ENCODE assay signal across 8 cellular contexts in the genomic region with DNA sequence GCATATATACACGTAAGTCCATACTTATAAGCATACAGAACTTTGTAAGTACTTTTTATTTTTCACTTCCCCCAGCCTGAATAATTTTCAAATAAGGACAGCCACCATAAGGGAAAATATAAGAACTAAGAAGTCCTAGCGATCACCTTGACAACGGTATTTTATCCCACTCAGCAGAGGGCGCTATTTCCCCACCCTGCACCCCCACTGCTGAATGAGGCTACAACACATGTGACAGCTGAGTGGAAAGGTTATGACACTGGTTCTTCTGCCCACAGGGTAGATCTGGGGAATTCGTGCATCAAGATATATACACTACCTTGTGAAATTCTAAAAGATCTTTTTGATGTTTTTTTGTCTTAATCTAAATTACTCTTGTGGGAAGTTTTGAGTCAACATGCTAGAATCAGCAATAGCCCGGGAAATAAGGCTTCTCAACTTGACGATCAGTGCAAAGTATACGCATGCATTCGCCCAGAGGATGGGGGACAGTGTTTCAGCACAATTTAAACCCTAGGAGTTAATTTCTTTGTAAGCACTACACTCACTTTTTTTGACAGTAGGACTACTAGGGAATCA.
DNase-seq lines count a peak whose midpoint lies in the region; ATAC-seq and TF ChIP-seq lines count a peak whose summit lies in the region.

No MANE protein-coding gene starts in this region.

- no peaks in the 10 kb centered on the region for H3K27me3 ChIP-seq in Loucy (ENCODE audit: insufficient read depth, low read length, poor library complexity, severe bottlenecking)

- no peak overlapping the region for H3K4me3 ChIP-seq in Loucy (ENCODE audit: low read length, poor library complexity, severe bottlenecking)

- ATAC-seq in GM21737 (IDR thresholded peaks at IDR 0.05; ENCODE audit: unreplicated experiment) = peak; percentile 67
- peak; percentile 37 for ATAC-seq in activated B cell treated with CpG ODN at 0.5 μM for 24 hours (ENCODE audit: low read depth)
- no peak for ATAC-seq in central memory CD8-positive, alpha-beta T cell (replicated peaks; ENCODE audit: extremely low read depth, poor library complexity, severe bottlenecking)

- no peaks in the 10 kb centered on the region for H3K9me2 ChIP-seq in Loucy (replicated peaks; ENCODE audit: low read depth, low read length)

- H3K27ac Mint-ChIP-seq in activated B cell treated with CpG ODN at 0.5 μM for 24 hours = no peak overlapping the region
- no peak overlapping the region for H3K27ac Mint-ChIP-seq in central memory CD8-positive, alpha-beta T cell (ENCODE audit: low read depth)

- TF ChIP-seq CTCF in Loucy (conservative IDR thresholded peaks at IDR 0.05; ENCODE audit: low read length) (peak; percentile 98), activated B cell treated with CpG ODN at 0.5 μM for 24 hours (IDR thresholded peaks at IDR 0.05) (no peak)

- H3K4me3 Mint-ChIP-seq in activated B cell treated with CpG ODN at 0.5 μM for 24 hours = no peak overlapping the region
- no peak overlapping the region for H3K4me3 Mint-ChIP-seq in central memory CD8-positive, alpha-beta T cell

- DNase-seq in ELF-1 (ENCODE audit: low read depth, low spot score) = peak; percentile 63
- DNase-seq in activated B cell treated with CpG ODN at 0.5 μM for 24 hours = peak; percentile 19
- peak; percentile 31 to 41 for DNase-seq in central memory CD8-positive, alpha-beta T cell (ENCODE audit: low spot score in 2 of 2)
- DNase-seq in medulla oblongata (ENCODE audit: extremely low spot score) = peak; percentile 37
- DNase-seq in stimulated activated CD8-positive, alpha-beta memory T cell treated with anti-CD3 and anti-CD28 coated beads, Interleukin-4, amount 100 ng/mL, for 48 hours = peak; percentile 82
- no peak for DNase-seq in COLO829 (ENCODE audit: low spot score)

- intact Hi-C loops in activated B cell treated with CpG ODN at 0.5 μM for 24 hours (cut with micrococcal nuclease) = loop anchor here (1.0 kb wide), 3 partner anchors 153 to 401 kb away; no protein-coding TSS in a partner anchor

- no peaks in the 10 kb centered on the region for H3K4me1 Mint-ChIP-seq in activated B cell treated with CpG ODN at 0.5 μM for 24 hours
- peaks cover 5% of the 10 kb centered on the region for H3K4me1 Mint-ChIP-seq in central memory CD8-positive, alpha-beta T cell

- no peaks in the 10 kb centered on the region for H3K9me3 ChIP-seq in Loucy (ENCODE audit: insufficient read depth, low read depth, low read length)

- no peak overlapping the region for H3K9ac ChIP-seq in Loucy (ENCODE audit: low read depth, low read length, poor library complexity, severe bottlenecking)

- H3K4me2 ChIP-seq in Loucy (ENCODE audit: low read depth, low read length, poor library complexity, severe bottlenecking) = no peak overlapping the region

- no peaks in the 10 kb centered on the region for H3F3A ChIP-seq in Loucy (ENCODE audit: low read depth)

- H3K79me2 ChIP-seq in Loucy (ENCODE audit: insufficient read depth, low read length) = no peaks in the 10 kb centered on the region

- H2AFZ ChIP-seq in Loucy (ENCODE audit: low read length) = no peak overlapping the region

- H3K4me1 ChIP-seq in Loucy (ENCODE audit: insufficient read depth, low read length, poor library complexity, severe bottlenecking) = no peaks in the 10 kb centered on the region

- H4K20me1 ChIP-seq in Loucy (ENCODE audit: insufficient read depth, low read length, poor library complexity, severe bottlenecking) = no peaks in the 10 kb centered on the region

- H3K27me3 Mint-ChIP-seq in activated B cell treated with CpG ODN at 0.5 μM for 24 hours = peaks cover 2% of the 10 kb centered on the region
- H3K27me3 Mint-ChIP-seq in central memory CD8-positive, alpha-beta T cell = peaks cover 41% of the 10 kb centered on the region

- H3K36me3 Mint-ChIP-seq in activated B cell treated with CpG ODN at 0.5 μM for 24 hours (ENCODE audit: low read depth) = no peaks in the 10 kb centered on the region
- H3K36me3 Mint-ChIP-seq in central memory CD8-positive, alpha-beta T cell (ENCODE audit: insufficient read depth) = no peaks in the 10 kb centered on the region

- POLR2A ChIA-PET in activated B cell treated with CpG ODN at 0.5 μM for 24 hours (lab: Charles Lee) = no interaction called here

- no peaks in the 10 kb centered on the region for H3K9me3 Mint-ChIP-seq in activated B cell treated with CpG ODN at 0.5 μM for 24 hours
- H3K9me3 Mint-ChIP-seq in central memory CD8-positive, alpha-beta T cell = no peaks in the 10 kb centered on the region

- no peaks in the 10 kb centered on the region for H3K36me3 ChIP-seq in Loucy (ENCODE audit: insufficient read depth, low read length)

- CTCF ChIA-PET in activated B cell treated with CpG ODN at 0.5 μM for 24 hours (lab: Charles Lee) = interaction anchor here (0.8 to 5.6 kb wide), 6 partner anchors 20 to 249 kb away, joined by 3 to 33 read pairs (median 4); no protein-coding TSS in a partner anchor
